Comparison of ENCODE assay signal across 7 cellular contexts in the genomic region with DNA sequence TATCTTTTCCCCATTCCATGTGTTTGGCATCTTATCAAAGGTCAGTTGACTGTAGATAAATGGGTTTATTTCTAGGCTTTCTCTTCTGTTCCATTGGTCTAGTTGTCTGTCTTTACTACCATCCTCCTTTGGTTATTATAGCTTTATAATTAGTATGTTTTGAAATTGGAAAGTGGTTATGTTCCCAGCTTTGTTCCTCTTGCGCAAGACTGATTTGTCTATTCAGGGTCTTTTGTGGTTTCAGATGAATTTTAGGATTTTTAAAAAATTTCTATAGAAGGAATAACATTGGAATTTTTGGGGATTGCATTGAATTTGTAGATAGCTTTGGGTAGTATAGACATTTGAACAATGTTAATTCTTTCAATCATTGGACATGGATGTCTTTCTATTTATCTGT.
"Had no signal": no experiment of that assay in that cellular context is flagged by ENCODE, and none has a peak within 500 bp of the region (broad histone marks: within the 10 kb centered on the region; RNA-seq: fewer than 3 reads in every experiment).

No MANE protein-coding gene starts in this region.

- DNase-seq: H7, HFFc6, KG1 had no signal

- H3K4me1 ChIP-seq: HAP-1 had no signal

- ATAC-seq: GM23338, HCT116 had no signal

- H3K4me3 ChIP-seq: GM23338, HAP-1 had no signal

- H3K36me3 ChIP-seq: HAP-1 had no signal

- H3K9me3 ChIP-seq: HAP-1 had no signal

- H2AFZ ChIP-seq: GM23338 had no signal

- H3K27ac ChIP-seq: HL-60 had no signal

- H3K4me2 ChIP-seq: GM23338 had no signal
